In the genomic region with DNA sequence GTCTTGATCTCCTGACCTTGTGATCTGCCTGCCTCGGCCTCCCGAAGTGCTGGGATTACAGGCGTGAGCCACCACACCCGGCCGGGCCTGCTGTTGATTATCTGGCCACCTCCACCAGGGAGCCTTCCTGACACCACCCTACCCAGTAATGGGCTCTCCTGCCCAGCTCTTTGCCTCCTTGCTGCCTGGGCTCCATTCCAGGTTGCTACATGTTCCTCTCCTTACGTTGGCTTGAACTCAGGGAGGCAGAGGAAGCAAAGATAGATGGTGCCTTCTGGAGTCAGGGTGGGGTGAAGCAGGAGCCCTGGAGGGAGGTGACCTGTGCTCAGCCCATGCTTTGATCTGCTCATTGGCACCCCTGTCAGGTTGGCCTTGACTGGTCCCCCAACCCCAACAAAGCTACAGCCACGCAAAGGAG, we compare ENCODE assay signal across 1 cellular context.
TF ChIP-seq lines count a peak whose summit lies in the region.

No MANE protein-coding gene starts in this region.

TF ChIP-seq in endothelial cell of umbilical vein, 7 proteins besides CTCF, POLR2A, EP300 and RAD21:
- TF ChIP-seq, protein P1, sequence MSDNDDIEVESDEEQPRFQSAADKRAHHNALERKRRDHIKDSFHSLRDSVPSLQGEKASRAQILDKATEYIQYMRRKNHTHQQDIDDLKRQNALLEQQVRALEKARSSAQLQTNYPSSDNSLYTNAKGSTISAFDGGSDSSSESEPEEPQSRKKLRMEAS (IDR thresholded peaks at IDR 0.05; ENCODE audit: insufficient read depth, insufficient read length) = no peak
- TF ChIP-seq POLR2AphosphoS5 (IDR thresholded peaks at IDR 0.05; ENCODE audit: insufficient read depth, low read depth, low read length) (no peak), MYC (IDR thresholded peaks at IDR 0.05; ENCODE audit: low read depth, low read length) (no peak), JUN (IDR thresholded peaks at IDR 0.05; ENCODE audit: borderline replicate concordance, insufficient read depth, insufficient read length, low read depth) (no peak), GATA2 (IDR thresholded peaks at IDR 0.05; ENCODE audit: insufficient read depth, insufficient read length, low read depth, low read length) (no peak), FOS (IDR thresholded peaks at IDR 0.05; ENCODE audit: borderline replicate concordance, insufficient read depth, low read length) (no peak), EZH2 (IDR thresholded peaks at IDR 0.05; ENCODE audit: borderline replicate concordance, low read depth, low read length, severe bottlenecking) (no peak)
